ENCODE assay signal across 9 cellular contexts in the genomic region with DNA sequence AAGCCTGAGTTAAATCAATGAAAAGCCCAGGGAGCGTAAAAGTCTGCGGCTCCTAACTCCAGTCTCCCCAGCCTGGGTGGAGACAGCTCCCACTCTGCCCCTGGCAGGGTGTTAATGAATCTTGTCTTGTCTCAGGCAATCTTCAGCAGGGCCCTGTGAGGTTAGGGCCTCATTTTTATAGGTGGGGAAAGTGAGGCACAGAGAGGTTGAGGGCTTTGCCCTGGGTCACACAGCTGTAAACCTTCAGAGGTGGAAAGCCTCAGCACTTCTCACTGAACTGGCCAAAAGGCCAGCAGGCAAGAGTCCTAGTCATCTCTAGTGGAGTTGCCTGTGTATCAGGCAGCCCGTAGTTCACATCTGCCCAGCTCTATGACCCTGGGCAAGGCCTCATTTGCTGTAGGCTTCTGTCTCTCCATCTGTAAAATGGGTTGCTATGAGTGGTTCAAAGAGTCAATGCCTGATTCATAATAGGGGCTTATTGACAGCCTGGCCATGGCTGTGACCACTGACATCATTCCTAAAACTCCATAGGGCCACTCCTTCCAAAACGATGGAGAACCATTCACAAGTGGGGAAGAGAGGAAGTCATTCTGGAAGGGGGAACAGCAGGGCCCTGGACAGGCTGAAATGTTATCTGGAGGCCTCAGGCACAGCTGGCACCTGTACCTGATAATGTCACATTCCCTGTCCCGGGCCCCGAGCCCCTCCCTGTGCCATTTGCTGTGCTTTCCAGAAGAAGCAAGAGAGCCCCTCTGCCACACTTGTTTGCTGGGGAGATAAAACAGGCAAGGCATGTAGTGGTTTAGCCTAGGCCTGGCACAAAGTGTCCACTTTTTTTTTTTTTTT. TPM values are rescaled to one million over a fixed set of nuclear protein-coding genes. Genes with fewer than 3 reads are reported as not detected.
DNase-seq lines count a peak whose midpoint lies in the region; ATAC-seq and TF ChIP-seq lines count a peak whose summit lies in the region.
"Had no signal": no experiment of that assay in that cellular context is flagged by ENCODE, and none has a peak within 500 bp of the region (broad histone marks: within the 10 kb centered on the region; RNA-seq: fewer than 3 reads in every experiment).

No MANE protein-coding gene starts in this region.

- intact Hi-C loops in breast epithelium (cut with DNase I; ENCODE audit: low total_unique reads) (no loop called here), transverse colon (cut with DNase I; ENCODE audit: low total_unique reads) (no loop called here)

- H3K9ac ChIP-seq in mucosa of rectum (ENCODE audit: low read depth in 1 of 2, low read length in 2 of 2) = peak overlapping the region; percentile 61 to 75

- TF ChIP-seq EP300 in transverse colon (IDR thresholded peaks at IDR 0.05; ENCODE audit: low read depth) = no peak

- peak; percentile 64 for DNase-seq in activated effector memory CD4-positive, alpha-beta T cell treated with anti-CD3 and anti-CD28 coated beads, Interleukin-2, amount 50 U/mL, for 16 hours
- no peak for DNase-seq in activated effector memory CD4-positive, alpha-beta T cell treated with Interleukin-2 at 50 U/mL for 16 hours
- DNase-seq in breast epithelium (ENCODE audit: low spot score in 2 of 2) (peak in 1 of 2 donors; percentile 47), transverse colon (no peak), GDM1 (lab: John Stamatoyannopoulos, UW) (no peak), GOT3 (lab: John Stamatoyannopoulos, UW) (no peak)

- no peak for TF ChIP-seq POLR2A in breast epithelium (IDR thresholded peaks at IDR 0.05)
- no peak for TF ChIP-seq POLR2A in transverse colon (IDR thresholded peaks at IDR 0.05)

- TF ChIP-seq CTCF in breast epithelium (IDR thresholded peaks at IDR 0.05) (no peak), transverse colon (IDR thresholded peaks at IDR 0.05) (no peak)

- H3K27me3 ChIP-seq in breast epithelium (no peaks in the 10 kb centered on the region), mucosa of rectum (ENCODE audit: control insufficient read depth in 2 of 2, insufficient read depth in 2 of 2, low read length in 2 of 2) (no peaks in the 10 kb centered on the region), transverse colon (no peaks in the 10 kb centered on the region)
- H3K27me3 ChIP-seq: SJSA1 had no signal

- H3K9me3 ChIP-seq in breast epithelium (no peaks in the 10 kb centered on the region), mucosa of rectum (ENCODE audit: control insufficient read depth in 2 of 2, low read length in 2 of 2) (no peaks in the 10 kb centered on the region), transverse colon (no peaks in the 10 kb centered on the region)

- H3K4me3 ChIP-seq in breast epithelium (peak overlapping the region; percentile 90 to 96 (median 90)), mucosa of rectum (ENCODE audit: low read length in 2 of 2) (peak overlapping the region; percentile 65 to 68), transverse colon (peak overlapping the region in 3 of 4 donors; percentile 77 to 98 (median 89))

- 56 to 67% methylated on average over 1 to 6 of the region's 6 CpGs for WGBS in transverse colon (ENCODE audit: low coverage in 1 of 2), 2 donors

- H3K27ac ChIP-seq in breast epithelium (peak overlapping the region; percentile 97 to 98), mucosa of rectum (ENCODE audit: low read depth in 2 of 2, low read length in 2 of 2) (peak overlapping the region; percentile 89 to 90), transverse colon (peak overlapping the region; percentile 91 to 98 (median 96))
- H3K27ac ChIP-seq: SJSA1 had no signal

- no peak for ATAC-seq in GM21529 (IDR thresholded peaks at IDR 0.05; ENCODE audit: unreplicated experiment)

- in situ Hi-C loops in transverse colon (cut with MboI; ENCODE audit: low pct_ligation_motif_present in 1 of 4, low pct_unique_long_range_greater_than_20kb in 1 of 4, low sequenced_read_pairs in 3 of 4) = no loop called here

- no peaks in the 10 kb centered on the region for H3K36me3 ChIP-seq in breast epithelium
- H3K36me3 ChIP-seq in mucosa of rectum (ENCODE audit: control insufficient read depth in 2 of 2, insufficient read depth in 2 of 2, low read length in 2 of 2) = peaks cover 0 to 2% of the 10 kb centered on the region in 2 donors
- no peaks in the 10 kb centered on the region for H3K36me3 ChIP-seq in transverse colon

- H3K4me1 ChIP-seq in breast epithelium (peaks cover 10 to 32% of the 10 kb centered on the region in 2 donors), mucosa of rectum (ENCODE audit: control insufficient read depth in 2 of 2, insufficient read depth in 2 of 2, low read length in 2 of 2) (peaks cover 28 to 47% of the 10 kb centered on the region in 2 donors), transverse colon (peaks cover 33 to 70% (median 58%) of the 10 kb centered on the region in 4 donors)

RNA-seq across cellular contexts. Expression of a gene that starts 6.0 kb away (rescaled TPM):
- total RNA-seq in breast epithelium = 10 to 100 TPM; 57.1 to 71.9 (median 71.1) TPM
- total RNA-seq in transverse colon = 100 to 1,000 TPM in 1 of 4 donors, 10 to 100 TPM in 3; 15.3 to 129 (median 58.4) TPM

RNA-seq across cellular contexts. Expression of a gene that starts 49.4 kb away (rescaled TPM):
- total RNA-seq in breast epithelium (under 1 TPM in 1 of 3 donors, not detected in 2; 0.32 TPM), transverse colon (1 to 10 TPM in 1 of 4 donors, under 1 TPM in 1, not detected in 2; 0.41 to 2.1 TPM)
- total RNA-seq: SJSA1 had no signal
